ENCODE assay signal across 8 cellular contexts in the genomic region with DNA sequence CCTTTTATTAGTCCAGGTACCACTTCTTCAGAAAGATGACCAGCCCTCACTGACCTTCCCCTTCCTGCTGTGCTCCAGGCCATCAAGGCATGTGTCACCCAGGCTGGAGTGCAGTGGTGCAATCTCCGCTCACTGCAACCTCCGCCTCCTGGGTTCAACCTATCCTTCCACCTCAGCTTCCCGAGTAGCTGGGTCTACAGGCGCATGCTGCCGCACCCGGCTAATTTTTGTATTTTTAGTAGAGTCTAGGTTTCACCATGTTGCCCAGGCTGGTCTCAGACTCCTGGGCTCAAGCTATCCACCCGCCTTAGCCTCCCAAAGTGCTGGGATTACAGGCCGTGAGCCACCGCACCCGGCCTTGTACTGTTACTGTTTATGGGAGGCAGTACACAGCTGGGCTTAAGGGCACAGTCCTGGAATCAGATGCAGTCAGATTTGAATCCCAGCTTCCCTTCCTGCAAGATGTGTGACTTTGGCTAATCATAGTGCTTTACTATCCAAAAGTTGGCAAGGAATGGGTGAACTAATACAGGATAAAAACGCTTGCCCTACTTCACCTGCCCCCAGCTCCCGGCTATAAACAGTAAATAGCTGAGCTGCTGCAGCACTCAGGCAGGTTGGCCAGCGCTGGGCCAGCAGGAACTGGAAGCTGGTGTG. TPM values are rescaled to one million over a fixed set of nuclear protein-coding genes. Genes with fewer than 3 reads are reported as not detected.
DNase-seq lines count a peak whose midpoint lies in the region; ATAC-seq and TF ChIP-seq lines count a peak whose summit lies in the region.

No MANE protein-coding gene starts in this region.

- CTCF ChIA-PET in activated naive CD4-positive, alpha-beta T cell treated with anti-CD3 and anti-CD28 coated beads, Interleukin-2, amount 10 ng/mL, durations not matched to agents 7 days and 5 days (lab: Charles Lee): interaction anchor here (0.7 to 3.2 kb wide), 15 partner anchors 9 to 306 kb away, joined by 3 to 22 read pairs (median 3); a partner anchor contains a TSS

- TF ChIP-seq POLR2A in breast epithelium (IDR thresholded peaks at IDR 0.05) (no peak), vagina (IDR thresholded peaks at IDR 0.05) (no peak)

- H3K36me3 Mint-ChIP-seq in activated naive CD4-positive, alpha-beta T cell treated with anti-CD3 and anti-CD28 coated beads, Interleukin-2, amount 10 ng/mL, durations not matched to agents 7 days and 5 days: peaks cover 48% of the 10 kb centered on the region

- peaks cover 52% of the 10 kb centered on the region for H3K4me1 Mint-ChIP-seq in activated naive CD4-positive, alpha-beta T cell treated with anti-CD3 and anti-CD28 coated beads, Interleukin-2, amount 10 ng/mL, durations not matched to agents 7 days and 5 days

- intact Hi-C loops in breast epithelium (cut with DNase I; ENCODE audit: low total_unique reads): no loop called here
- intact Hi-C loops in vagina (cut with DNase I): loop anchor here (5.0 to 10.0 kb wide), 2 partner anchors 100 to 142 kb away; a partner anchor contains a TSS

- H3K36me3 ChIP-seq in breast epithelium (no peaks in the 10 kb centered on the region), mesodermal cell (ENCODE audit: control insufficient read depth, insufficient read depth, low read length) (peaks cover 67% of the 10 kb centered on the region), vagina (peaks cover 0 to 46% of the 10 kb centered on the region in 2 donors)

- peak overlapping the region; percentile 96 for H3K27ac Mint-ChIP-seq in activated naive CD4-positive, alpha-beta T cell treated with anti-CD3 and anti-CD28 coated beads, Interleukin-2, amount 10 ng/mL, durations not matched to agents 7 days and 5 days

- ATAC-seq in HG02973 (IDR thresholded peaks at IDR 0.05; ENCODE audit: unreplicated experiment): no peak

- H3K27me3 Mint-ChIP-seq in activated naive CD4-positive, alpha-beta T cell treated with anti-CD3 and anti-CD28 coated beads, Interleukin-2, amount 10 ng/mL, durations not matched to agents 7 days and 5 days: no peaks in the 10 kb centered on the region

- H3K9me3 Mint-ChIP-seq in activated naive CD4-positive, alpha-beta T cell treated with anti-CD3 and anti-CD28 coated beads, Interleukin-2, amount 10 ng/mL, durations not matched to agents 7 days and 5 days: no peaks in the 10 kb centered on the region

- no peak for DNase-seq in activated naive CD4-positive, alpha-beta T cell treated with anti-CD3 and anti-CD28 coated beads, Interleukin-2, amount 10 ng/mL, durations not matched to agents 7 days and 5 days
- DNase-seq in activated naive CD4-positive, alpha-beta T cell treated with Interleukin-2 at 50 U/mL for 16 hours: no peak
- DNase-seq in breast epithelium (ENCODE audit: low spot score in 2 of 2) (no peak), vagina (ENCODE audit: extremely low spot score in 2 of 2) (peak in 1 of 2 donors; percentile 89), NCI-H1417 treated with DMSO at 0.1 percent for 48 hours (lab: John Stamatoyannopoulos, UW) (no peak), NCI-H2029 (lab: John Stamatoyannopoulos, UW) (no peak)

- H3K4me1 ChIP-seq in breast epithelium (peaks cover 0 to 22% of the 10 kb centered on the region in 2 donors), mesodermal cell (ENCODE audit: control insufficient read depth, insufficient read depth, low read length, poor library complexity, severe bottlenecking) (peaks cover 18% of the 10 kb centered on the region), vagina (peaks cover 33% of the 10 kb centered on the region)

- H3K4me3 Mint-ChIP-seq in activated naive CD4-positive, alpha-beta T cell treated with anti-CD3 and anti-CD28 coated beads, Interleukin-2, amount 10 ng/mL, durations not matched to agents 7 days and 5 days: peak overlapping the region; percentile 82

- 59 to 72% methylated on average over 7 to 11 of the region's 13 CpGs for WGBS in mesodermal cell (ENCODE audit: insufficient coverage in 2 of 2), 2 experiments

- H3K27ac ChIP-seq in breast epithelium (peak overlapping the region; percentile 99 to 100), mesodermal cell (ENCODE audit: low read depth, low read length, severe bottlenecking) (peak overlapping the region; percentile 92), vagina (peak overlapping the region; percentile 89)

- H3K9me3 ChIP-seq in breast epithelium: no peaks in the 10 kb centered on the region
- no peaks in the 10 kb centered on the region for H3K9me3 ChIP-seq in mesodermal cell (ENCODE audit: control insufficient read depth, low read length)
- H3K9me3 ChIP-seq in vagina: no peaks in the 10 kb centered on the region

- TF ChIP-seq CTCF in breast epithelium (IDR thresholded peaks at IDR 0.05) (no peak), vagina (IDR thresholded peaks at IDR 0.05) (no peak)

- H3K4me3 ChIP-seq in breast epithelium (peak overlapping the region in 2 of 3 donors; percentile 62 to 86), mesodermal cell (ENCODE audit: extremely low read depth, insufficient read depth, low read length, poor library complexity, severe bottlenecking) (peak overlapping the region; percentile 36), vagina (peak overlapping the region; percentile 50 to 75)

- no peaks in the 10 kb centered on the region for H3K27me3 ChIP-seq in breast epithelium
- no peaks in the 10 kb centered on the region for H3K27me3 ChIP-seq in vagina

RNA-seq across cellular contexts. Expression of a gene that starts 0.5 kb away (rescaled TPM):
- 10 to 100 TPM; 18.0 to 38.1 (median 24.9) TPM for total RNA-seq in breast epithelium
- polyA plus RNA-seq in mesodermal cell (2013, experiment 1 of 2): 6.7 TPM
- polyA plus RNA-seq in mesodermal cell (2013, experiment 2 of 2): 6.3 TPM
- total RNA-seq in vagina: 38.1 TPM

RNA-seq across cellular contexts. Expression of a gene that starts 10.3 kb away (rescaled TPM):
- total RNA-seq in breast epithelium (10 to 100 TPM; 13.6 to 28.4 (median 24.9) TPM), vagina (20.4 TPM)
- polyA plus RNA-seq in mesodermal cell (2013, experiment 1 of 2): 35.2 TPM
- polyA plus RNA-seq in mesodermal cell (2013, experiment 2 of 2): 31.7 TPM

RNA-seq across cellular contexts. Expression of a gene that starts 17.4 kb away (rescaled TPM):
- total RNA-seq in breast epithelium: 10 to 100 TPM; 22.2 to 39.8 (median 35.7) TPM
- polyA plus RNA-seq in mesodermal cell (2013, experiment 1 of 2): 21.1 TPM
- 17.3 TPM for polyA plus RNA-seq in mesodermal cell (2013, experiment 2 of 2)
- total RNA-seq in vagina: 16.7 TPM

RNA-seq across cellular contexts. Expression of a gene that starts 17.6 kb away (rescaled TPM):
- total RNA-seq in breast epithelium: 10 to 100 TPM; 20.3 to 30.4 (median 27.0) TPM
- 51.5 TPM for polyA plus RNA-seq in mesodermal cell (2013, experiment 1 of 2)
- 47.7 TPM for polyA plus RNA-seq in mesodermal cell (2013, experiment 2 of 2)
- total RNA-seq in vagina: 21.4 TPM
